In genomic region chr4:118811832-118812231, GRCh38 we compare ENCODE assay signal across 22 cellular contexts. TPM values are rescaled to one million over a fixed set of nuclear protein-coding genes. Genes with fewer than 3 reads are reported as not detected.
DNase-seq lines count a peak whose midpoint lies in the region; ATAC-seq and TF ChIP-seq lines count a peak whose summit lies in the region.
"Had no signal": no experiment of that assay in that cellular context is flagged by ENCODE, and none has a peak within 500 bp of the region (broad histone marks: within the 10 kb centered on the region; RNA-seq: fewer than 3 reads in every experiment).

No MANE protein-coding gene starts in this region.

- H3K9me1 ChIP-seq in IMR-90 (ENCODE audit: insufficient read depth, low read length), result peaks cover 27% of the 10 kb centered on the region

- TF ChIP-seq POLR2A in IMR-90 (IDR thresholded peaks at IDR 0.05; ENCODE audit: low read depth, low read length) (no peak), Peyer's patch (IDR thresholded peaks at IDR 0.05) (no peak)

- H4K5ac ChIP-seq in IMR-90 (ENCODE audit: low read depth, low read length), result peak overlapping the region; percentile 35; the same call in 1 of the 2 replicates

- no peaks in the 10 kb centered on the region for H3K9me3 ChIP-seq in IMR-90 (ENCODE audit: control insufficient read depth, insufficient read depth, low read length)
- H3K9me3 ChIP-seq in muscle layer of duodenum (ENCODE audit: control insufficient read depth in 1 of 2, low read length in 2 of 2), result no peaks in the 10 kb centered on the region
- no peaks in the 10 kb centered on the region for H3K9me3 ChIP-seq in subcutaneous abdominal adipose tissue (ENCODE audit: control insufficient read depth in 5 of 5, low read length in 5 of 5)
- H3K9me3 ChIP-seq in Peyer's patch, result no peaks in the 10 kb centered on the region

- peak overlapping the region; percentile 0 for H2AK9ac ChIP-seq in IMR-90 (replicated peaks; ENCODE audit: low read depth, low read length, poor library complexity)

- CTCF ChIA-PET in IMR-90 (lab: Yijun Ruan, JAX), result no interaction called here

- no peak overlapping the region for H3K4me2 ChIP-seq in IMR-90 (ENCODE audit: low read depth, low read length)

- no peak for TF ChIP-seq CTCF in IMR-90 (conservative IDR thresholded peaks at IDR 0.05; ENCODE audit: low read depth, low read length)
- TF ChIP-seq CTCF in coronary artery (IDR thresholded peaks at IDR 0.05), result no peak
- no peak for TF ChIP-seq CTCF in Peyer's patch (IDR thresholded peaks at IDR 0.05)

- peak overlapping the region; percentile 42; the same call in 1 of the 2 replicates for H3K18ac ChIP-seq in IMR-90 (ENCODE audit: low read depth, low read length)

- intact Hi-C loops in IMR-90 (cut with micrococcal nuclease), result no loop called here

- H2BK120ac ChIP-seq in IMR-90 (ENCODE audit: low read depth, low read length), result peak overlapping the region; percentile 62

- H3K4ac ChIP-seq in IMR-90 (ENCODE audit: low read depth, low read length), result peak overlapping the region; percentile 74

- dilution Hi-C loops in IMR-90 (cut with HindIII; ENCODE audit: low sequenced_read_pairs, unreplicated experiment), result no loop called here

- peaks cover 67% of the 10 kb centered on the region for H4K20me1 ChIP-seq in IMR-90 (ENCODE audit: insufficient read depth, low read length)

- H2BK20ac ChIP-seq in IMR-90 (ENCODE audit: low read depth, low read length), result peak overlapping the region; percentile 27; the same call in 1 of the 2 replicates

- BruUV-seq in IMR-90 (replicated peaks; lab: Mats Ljungman, UMichigan), result no TSS peak

- H2BK15ac ChIP-seq in IMR-90 (ENCODE audit: low read depth, low read length), result no peak overlapping the region

- no CpG with 5 or more reads among the region's 3 CpGs for WGBS in IMR-90 (ENCODE audit: extremely low coverage in 2 of 2, insufficient read length in 1 of 2), 2 experiments

- H2BK5ac ChIP-seq in IMR-90 (ENCODE audit: low read depth, low read length, poor library complexity, severe bottlenecking), result peak overlapping the region; percentile 56

- H4K8ac ChIP-seq in IMR-90 (ENCODE audit: low read depth in 2 of 2, low read length in 2 of 2), result peak overlapping the region; percentile 16 to 53; a peak in 2 of 4 replicates

- H3K27ac ChIP-seq in IMR-90 (ENCODE audit: insufficient read depth, low read length) (peak overlapping the region; percentile 74), coronary artery (peak overlapping the region; percentile 7 to 26), muscle layer of duodenum (ENCODE audit: low read length) (peak overlapping the region; percentile 25), subcutaneous abdominal adipose tissue (ENCODE audit: low read depth, low read length) (peak overlapping the region; percentile 22), Peyer's patch (no peak overlapping the region)
- H3K27ac ChIP-seq: foreskin keratinocyte, RWPE1 had no signal

- H3K36me3 ChIP-seq in IMR-90 (ENCODE audit: control insufficient read depth, insufficient read depth, low read length) (peaks cover 64% of the 10 kb centered on the region), muscle layer of duodenum (ENCODE audit: control insufficient read depth in 1 of 2, insufficient read depth in 2 of 2, low read length in 2 of 2) (peaks cover 67 to 72% of the 10 kb centered on the region in 2 donors), subcutaneous abdominal adipose tissue (ENCODE audit: control insufficient read depth in 5 of 5, insufficient read depth in 5 of 5, low read length in 5 of 5) (peaks cover 19 to 85% (median 54%) of the 10 kb centered on the region in 5 donors), Peyer's patch (peaks cover 0 to 78% (median 0%) of the 10 kb centered on the region in 3 donors)

- in situ Hi-C loops in IMR-90 (cut with MboI; ENCODE audit: low sequenced_read_pairs), result no loop called here

- H3K56ac ChIP-seq in IMR-90 (ENCODE audit: extremely low read depth, insufficient read depth, low read length), result no peak overlapping the region; the same call in 1 of the 2 replicates

- no peak overlapping the region for H3K4me3 ChIP-seq in IMR-90 (ENCODE audit: insufficient read depth, low read depth, low read length)
- no peak overlapping the region for H3K4me3 ChIP-seq in coronary artery
- H3K4me3 ChIP-seq in muscle layer of duodenum (ENCODE audit: low read depth in 1 of 2, low read length in 2 of 2), result no peak overlapping the region
- no peak overlapping the region for H3K4me3 ChIP-seq in subcutaneous abdominal adipose tissue (ENCODE audit: low read depth in 1 of 5, low read length in 5 of 5)
- H3K4me3 ChIP-seq in Peyer's patch, result no peak overlapping the region

- peak overlapping the region; percentile 21 for H4K91ac ChIP-seq in IMR-90 (ENCODE audit: insufficient read depth, low read depth, low read length)

- peaks cover 25% of the 10 kb centered on the region for H3K4me1 ChIP-seq in IMR-90 (ENCODE audit: control insufficient read depth, insufficient read depth, low read length)
- H3K4me1 ChIP-seq in muscle layer of duodenum (ENCODE audit: control insufficient read depth in 1 of 2, insufficient read depth in 2 of 2, low read length in 2 of 2), result peaks cover 0 to 8% of the 10 kb centered on the region in 2 donors
- peaks cover 0 to 6% (median 0%) of the 10 kb centered on the region in 5 donors for H3K4me1 ChIP-seq in subcutaneous abdominal adipose tissue (ENCODE audit: control insufficient read depth in 5 of 5, insufficient read depth in 5 of 5, low read length in 5 of 5)
- H3K4me1 ChIP-seq in Peyer's patch, result no peaks in the 10 kb centered on the region

- H2AFZ ChIP-seq in IMR-90 (replicated peaks; ENCODE audit: low read length, poor library complexity), result no peak overlapping the region

- H3K14ac ChIP-seq in IMR-90 (replicated peaks; ENCODE audit: low read depth, low read length), result peak overlapping the region; percentile 17; the same call in 1 of the 2 replicates

- peaks cover 43 to 78% of the 10 kb centered on the region in 2 experiments for H3K79me1 ChIP-seq in IMR-90 (ENCODE audit: low read depth in 1 of 2, low read length in 2 of 2)

- no peak overlapping the region for H3K9ac ChIP-seq in IMR-90 (ENCODE audit: low read depth, low read length)
- H3K9ac ChIP-seq in subcutaneous abdominal adipose tissue (ENCODE audit: low read length in 5 of 5), result no peak overlapping the region

- no peak for ATAC-seq in IMR-90 (ENCODE audit: low read depth)
- ATAC-seq in GM19035 (IDR thresholded peaks at IDR 0.05; ENCODE audit: unreplicated experiment), result no peak
- ATAC-seq: activated CD8-positive, alpha-beta T cell treated with anti-CD3 and anti-CD28 coated beads, Interleukin-2, amount 10 ng/mL, durations not matched to agents 7 days and 5 days; activated naive CD4-positive, alpha-beta T cell treated with anti-CD3 and anti-CD28 coated beads, Interleukin-2, amount 50 U/mL, for 72 hours; foreskin keratinocyte; stimulated activated effector memory CD8-positive, alpha-beta T cell treated with anti-CD3 and anti-CD28 coated beads, Interleukin-12 subunit alpha, Interleukin-12 subunit beta, amount 100 ng/mL, for 72 hours; T-helper 17 cell had no signal

- peak overlapping the region; percentile 26; the same call in 1 of the 2 replicates for H3K23ac ChIP-seq in IMR-90 (ENCODE audit: low read depth, low read length)

- DNase-seq in IMR-90, result no peak
- DNase-seq in coronary artery (ENCODE audit: low spot score), result no peak
- no peak for DNase-seq in stimulated activated CD4-positive, alpha-beta T cell treated with anti-CD3 and anti-CD28 coated beads, Interleukin-15, amount 100 ng/mL, for 24 hours
- DNase-seq in RPMI8226, result no peak
- DNase-seq in Peyer's patch, result no peak
- DNase-seq: activated CD4-positive, CD25-positive, alpha-beta regulatory T cell treated with anti-CD3 and anti-CD28 coated beads, Interleukin-2, amount 50 U/mL, for 72 hours; activated CD8-positive, alpha-beta T cell treated with anti-CD3 and anti-CD28 coated beads, Interleukin-2, amount 10 ng/mL, durations not matched to agents 7 days and 5 days; aorta; CD4-positive, alpha-beta T cell; foreskin keratinocyte; mesendoderm; naive B cell; NCI-H1694; stimulated activated CD4-positive, alpha-beta T cell treated with anti-CD3 and anti-CD28 coated beads, Interleukin-12 subunit alpha, Interleukin-12 subunit beta, amount 100 ng/mL, for 4 hours; stimulated activated CD4-positive, alpha-beta T cell treated with anti-CD3 and anti-CD28 coated beads, Interleukin-4, amount 100 ng/mL, for 24 hours; T-helper 17 cell had no signal

- POLR2A ChIA-PET in IMR-90 (lab: Charles Lee; ENCODE audit: unreplicated experiment), result no interaction called here

- H3K27me3 ChIP-seq in IMR-90 (ENCODE audit: control insufficient read depth, insufficient read depth, low read length), result no peaks in the 10 kb centered on the region
- no peaks in the 10 kb centered on the region for H3K27me3 ChIP-seq in muscle layer of duodenum (ENCODE audit: low read depth, low read length)
- no peaks in the 10 kb centered on the region for H3K27me3 ChIP-seq in subcutaneous abdominal adipose tissue (ENCODE audit: control insufficient read depth in 5 of 5, insufficient read depth in 4 of 5, low read length in 5 of 5)
- no peaks in the 10 kb centered on the region for H3K27me3 ChIP-seq in Peyer's patch
- H3K27me3 ChIP-seq: foreskin keratinocyte had no signal

- H2AK5ac ChIP-seq in IMR-90 (ENCODE audit: low read depth, low read length), result peak overlapping the region; percentile 69; the same call in 1 of the 2 replicates

- TF ChIP-seq RAD21 in IMR-90 (IDR thresholded peaks at IDR 0.05; ENCODE audit: low read length), result no peak

TF ChIP-seq in IMR-90, 13 proteins besides CTCF, POLR2A, EP300 and RAD21 (continues in another document):
- no peak for TF ChIP-seq RCOR1 (IDR thresholded peaks at IDR 0.05; ENCODE audit: insufficient replicate concordance, low read length)
- no peak for TF ChIP-seq SMC3 (IDR thresholded peaks at IDR 0.05; ENCODE audit: low read depth, low read length)
- no peak for TF ChIP-seq FOS (IDR thresholded peaks at IDR 0.05; ENCODE audit: low read depth, low read length)
- no peak for TF ChIP-seq ELK1 (IDR thresholded peaks at IDR 0.05; ENCODE audit: borderline replicate concordance, low read depth, low read length)
- no peak for TF ChIP-seq CEBPB (IDR thresholded peaks at IDR 0.05; ENCODE audit: low read depth, low read length)
- no peak for TF ChIP-seq MXI1 (IDR thresholded peaks at IDR 0.05; ENCODE audit: borderline replicate concordance, low read depth, low read length)

RNA-seq across cellular contexts. Expression of gene SEC24D, which starts 24.1 kb away (rescaled TPM):
- 93.2 and 98.9 TPM in 2 replicates for total RNA-seq in IMR-90 (2012; rRNA removed)
- polyA plus RNA-seq in IMR-90 (2012; rRNA removed), result 86.0 and 111 TPM in 2 replicates
- 45.5 and 78.9 TPM in 2 replicates for polyA plus RNA-seq in IMR-90 (2012; cell fraction: cytosol; rRNA removed)
- polyA plus RNA-seq in IMR-90 (2012; cell fraction: nucleus; rRNA removed; ENCODE audit: low replicate concordance), result 130 and 134 TPM in 2 replicates
- 100 to 1,000 TPM in 1 of 4 donors, 10 to 100 TPM in 3; 52.8 to 117 (median 76.0) TPM for total RNA-seq in Peyer's patch

Comparison
In these comparisons a context has a peak if more than half of its experiments do, and no peak if none do; other contexts are left out.
1. H3K27ac ChIP-seq: peak in IMR-90 (single experiment), coronary artery (2 of 2), muscle layer of duodenum (single experiment) and subcutaneous abdominal adipose tissue (single experiment); none in Peyer's patch (0 of 4).